In the genomic region with DNA sequence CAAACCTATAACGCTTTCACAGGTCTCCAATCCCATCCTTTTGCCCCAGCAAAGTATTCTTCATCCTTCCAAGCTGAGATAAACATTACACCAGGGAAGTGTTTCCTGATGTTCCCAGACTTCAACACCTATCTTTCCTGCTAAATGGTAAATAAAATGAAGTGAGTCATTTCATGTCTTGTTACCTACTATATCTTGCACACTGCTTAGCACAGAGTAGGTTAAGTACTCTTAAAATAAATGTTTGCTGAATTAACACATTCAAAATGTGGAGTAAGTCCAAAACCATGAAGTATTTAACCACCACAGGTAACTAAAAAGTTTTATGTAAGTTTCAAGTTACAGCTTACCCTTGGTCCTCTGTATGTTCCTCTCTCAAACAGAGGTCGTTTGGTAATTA, we compare ENCODE assay signal across 1 cellular context.
TF ChIP-seq lines count a peak whose summit lies in the region.

No MANE protein-coding gene starts in this region.

TF ChIP-seq in K562, 482 proteins besides CTCF, POLR2A, EP300 and RAD21:
- TF ChIP-seq, protein P1, sequence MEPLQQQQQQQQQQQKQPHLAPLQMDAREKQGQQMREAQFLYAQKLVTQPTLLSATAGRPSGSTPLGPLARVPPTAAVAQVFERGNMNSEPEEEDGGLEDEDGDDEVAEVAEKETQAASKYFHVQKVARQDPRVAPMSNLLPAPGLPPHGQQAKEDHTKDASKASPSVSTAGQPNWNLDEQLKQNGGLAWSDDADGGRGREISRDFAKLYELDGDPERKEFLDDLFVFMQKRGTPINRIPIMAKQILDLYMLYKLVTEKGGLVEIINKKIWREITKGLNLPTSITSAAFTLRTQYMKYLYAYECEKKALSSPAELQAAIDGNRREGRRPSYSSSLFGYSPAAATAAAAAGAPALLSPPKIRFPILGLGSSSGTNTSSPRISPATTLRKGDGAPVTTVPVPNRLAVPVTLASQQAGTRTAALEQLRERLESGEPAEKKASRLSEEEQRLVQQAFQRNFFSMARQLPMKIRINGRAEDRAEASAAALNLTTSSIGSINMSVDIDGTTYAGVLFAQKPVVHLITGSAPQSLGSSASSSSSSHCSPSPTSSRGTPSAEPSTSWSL (CRISPR knock-in tag; IDR thresholded peaks at IDR 0.05; ENCODE audit: borderline replicate concordance): no peak
- no peak for TF ChIP-seq TAF9B (IDR thresholded peaks at IDR 0.05; ENCODE audit: partially characterized antibody)
- TF ChIP-seq, protein P2, sequence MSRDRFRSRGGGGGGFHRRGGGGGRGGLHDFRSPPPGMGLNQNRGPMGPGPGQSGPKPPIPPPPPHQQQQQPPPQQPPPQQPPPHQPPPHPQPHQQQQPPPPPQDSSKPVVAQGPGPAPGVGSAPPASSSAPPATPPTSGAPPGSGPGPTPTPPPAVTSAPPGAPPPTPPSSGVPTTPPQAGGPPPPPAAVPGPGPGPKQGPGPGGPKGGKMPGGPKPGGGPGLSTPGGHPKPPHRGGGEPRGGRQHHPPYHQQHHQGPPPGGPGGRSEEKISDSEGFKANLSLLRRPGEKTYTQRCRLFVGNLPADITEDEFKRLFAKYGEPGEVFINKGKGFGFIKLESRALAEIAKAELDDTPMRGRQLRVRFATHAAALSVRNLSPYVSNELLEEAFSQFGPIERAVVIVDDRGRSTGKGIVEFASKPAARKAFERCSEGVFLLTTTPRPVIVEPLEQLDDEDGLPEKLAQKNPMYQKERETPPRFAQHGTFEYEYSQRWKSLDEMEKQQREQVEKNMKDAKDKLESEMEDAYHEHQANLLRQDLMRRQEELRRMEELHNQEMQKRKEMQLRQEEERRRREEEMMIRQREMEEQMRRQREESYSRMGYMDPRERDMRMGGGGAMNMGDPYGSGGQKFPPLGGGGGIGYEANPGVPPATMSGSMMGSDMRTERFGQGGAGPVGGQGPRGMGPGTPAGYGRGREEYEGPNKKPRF (IDR thresholded peaks at IDR 0.05; ENCODE audit: low read depth, low read length): no peak
